Comparison of ENCODE assay signal across 1 cellular context in the genomic region with DNA sequence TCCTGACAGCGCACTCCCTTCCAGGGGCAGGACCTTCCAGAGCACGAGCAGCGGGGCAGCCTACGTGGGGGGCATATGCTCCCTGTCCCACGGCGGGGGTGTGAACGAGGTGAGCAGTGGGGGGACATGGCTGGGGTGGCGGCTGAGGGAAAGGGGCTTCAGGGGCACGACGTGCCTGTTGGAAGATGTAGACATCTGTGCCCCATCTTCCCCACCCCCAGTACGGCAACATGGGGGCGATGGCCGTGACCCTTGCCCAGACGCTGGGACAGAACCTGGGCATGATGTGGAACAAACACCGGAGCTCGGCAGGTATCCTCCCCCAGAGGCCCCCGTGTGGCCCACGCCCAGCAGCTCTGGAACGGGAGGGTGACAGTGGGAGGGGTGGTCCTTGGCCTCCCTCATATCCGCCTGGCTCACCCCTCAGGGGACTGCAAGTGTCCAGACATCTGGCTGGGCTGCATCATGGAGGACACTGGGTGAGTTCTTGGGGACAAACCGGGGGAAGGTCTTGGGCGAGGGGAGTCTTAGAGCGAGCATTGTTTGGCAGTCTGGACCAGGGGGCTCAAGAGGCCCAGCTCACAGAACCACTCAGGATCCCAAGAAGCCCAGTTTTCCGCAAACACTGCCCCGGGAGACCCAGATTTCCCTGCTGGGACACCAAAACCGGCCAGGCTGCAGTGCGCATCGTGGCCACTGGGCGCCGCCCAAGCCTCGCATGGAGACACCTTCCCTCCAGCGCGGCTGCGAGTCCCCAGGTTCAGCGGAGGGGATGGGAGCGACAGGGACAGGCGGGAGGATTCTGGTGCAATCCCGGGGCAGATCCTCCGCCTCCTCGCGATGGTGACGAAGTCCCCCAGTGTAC.
A peak's percentile ranks its signal among the peaks of the same experiment; 100 is the strongest.
TF ChIP-seq lines count a peak whose summit lies in the region.

No MANE protein-coding gene starts in this region.

TF ChIP-seq in HepG2, 621 proteins besides CTCF, POLR2A, EP300 and RAD21 (continued from another document and continues in another):
- TF ChIP-seq ZSCAN5A (CRISPR knock-in tag; IDR thresholded peaks at IDR 0.05; ENCODE audit: borderline replicate concordance) (no peak), NFYB (CRISPR knock-in tag; IDR thresholded peaks at IDR 0.05) (no peak), PHF8 (CRISPR knock-in tag; IDR thresholded peaks at IDR 0.05) (no peak; the same call in 1 of the 2 replicates), RBM39 (IDR thresholded peaks at IDR 0.05; ENCODE audit: low read depth, low read length, poor library complexity, severe bottlenecking) (peak; percentile 93), HNF4A (CRISPR knock-in tag; IDR thresholded peaks at IDR 0.05) (peak; percentile 14; the same call in 1 of the 2 replicates), PHF5A (CRISPR knock-in tag; IDR thresholded peaks at IDR 0.05; ENCODE audit: low read depth, unreplicated experiment) (peak; percentile 47), SP5 (CRISPR knock-in tag; IDR thresholded peaks at IDR 0.05; ENCODE audit: borderline replicate concordance, low read depth) (no peak), ZNF329 (CRISPR knock-in tag; IDR thresholded peaks at IDR 0.05; ENCODE audit: low read depth) (no peak), KDM4B (CRISPR knock-in tag; IDR thresholded peaks at IDR 0.05) (no peak), MED8 (CRISPR knock-in tag; IDR thresholded peaks at IDR 0.05; ENCODE audit: insufficient replicate concordance) (no peak), REST (IDR thresholded peaks at IDR 0.05; ENCODE audit: borderline replicate concordance in 1 of 2, low read depth in 1 of 2, low read length in 2 of 2) (no peak), FOSL2 (CRISPR knock-in tag; IDR thresholded peaks at IDR 0.05) (no peak), TP53 (CRISPR knock-in tag; conservative IDR thresholded peaks at IDR 0.05) (no peak), ZNF207 (IDR thresholded peaks at IDR 0.05; ENCODE audit: borderline replicate concordance) (no peak), KLF11 (CRISPR knock-in tag; IDR thresholded peaks at IDR 0.05) (no peak), ETV6 (CRISPR knock-in tag; conservative IDR thresholded peaks at IDR 0.05) (no peak), CBX1 (IDR thresholded peaks at IDR 0.05; ENCODE audit: low read depth) (no peak), ZNF30 (CRISPR knock-in tag; IDR thresholded peaks at IDR 0.05) (no peak), IRF2 (CRISPR knock-in tag; IDR thresholded peaks at IDR 0.05) (0 out of 2 replicates have a peak, but pooled peaks have one; percentile 13), SAP130 (CRISPR knock-in tag; IDR thresholded peaks at IDR 0.05; ENCODE audit: low read depth) (peak; percentile 48; the same call in 1 of the 2 replicates), SNAPC2 (CRISPR knock-in tag; IDR thresholded peaks at IDR 0.05) (no peak), TEAD3 (CRISPR knock-in tag; optimal IDR thresholded peaks at IDR 0.05; ENCODE audit: borderline replicate concordance) (peak; percentile 74), ZNF703 (CRISPR knock-in tag; IDR thresholded peaks at IDR 0.05; ENCODE audit: borderline replicate concordance) (no peak), GMEB2 (CRISPR knock-in tag; IDR thresholded peaks at IDR 0.05; ENCODE audit: low read depth) (no peak), RFXANK (CRISPR knock-in tag; IDR thresholded peaks at IDR 0.05) (no peak), FOXC1 (CRISPR knock-in tag; IDR thresholded peaks at IDR 0.05; ENCODE audit: borderline replicate concordance) (no peak), KLF9 (CRISPR knock-in tag; IDR thresholded peaks at IDR 0.05; ENCODE audit: low read depth) (0 out of 2 replicates have a peak, but pooled peaks have one; percentile 15), ZNF83 (CRISPR knock-in tag; IDR thresholded peaks at IDR 0.05; ENCODE audit: borderline replicate concordance) (no peak; the same call in 1 of the 2 replicates), MIER3 (CRISPR knock-in tag; IDR thresholded peaks at IDR 0.05; ENCODE audit: borderline replicate concordance) (peak; percentile 65; the same call in 1 of the 2 replicates), ZSCAN22 (CRISPR knock-in tag; IDR thresholded peaks at IDR 0.05) (no peak), YY1 (IDR thresholded peaks at IDR 0.05; ENCODE audit: insufficient read depth, insufficient replicate concordance, low read depth, low read length) (peak; percentile 45), ZBTB21 (CRISPR knock-in tag; IDR thresholded peaks at IDR 0.05) (0 out of 2 replicates have a peak, but pooled peaks have one; percentile 22), ZNF629 (CRISPR knock-in tag; conservative IDR thresholded peaks at IDR 0.05) (no peak), SALL1 (CRISPR knock-in tag; IDR thresholded peaks at IDR 0.05) (peak; percentile 62; the same call in 1 of the 2 replicates)
- TF ChIP-seq, protein P1, sequence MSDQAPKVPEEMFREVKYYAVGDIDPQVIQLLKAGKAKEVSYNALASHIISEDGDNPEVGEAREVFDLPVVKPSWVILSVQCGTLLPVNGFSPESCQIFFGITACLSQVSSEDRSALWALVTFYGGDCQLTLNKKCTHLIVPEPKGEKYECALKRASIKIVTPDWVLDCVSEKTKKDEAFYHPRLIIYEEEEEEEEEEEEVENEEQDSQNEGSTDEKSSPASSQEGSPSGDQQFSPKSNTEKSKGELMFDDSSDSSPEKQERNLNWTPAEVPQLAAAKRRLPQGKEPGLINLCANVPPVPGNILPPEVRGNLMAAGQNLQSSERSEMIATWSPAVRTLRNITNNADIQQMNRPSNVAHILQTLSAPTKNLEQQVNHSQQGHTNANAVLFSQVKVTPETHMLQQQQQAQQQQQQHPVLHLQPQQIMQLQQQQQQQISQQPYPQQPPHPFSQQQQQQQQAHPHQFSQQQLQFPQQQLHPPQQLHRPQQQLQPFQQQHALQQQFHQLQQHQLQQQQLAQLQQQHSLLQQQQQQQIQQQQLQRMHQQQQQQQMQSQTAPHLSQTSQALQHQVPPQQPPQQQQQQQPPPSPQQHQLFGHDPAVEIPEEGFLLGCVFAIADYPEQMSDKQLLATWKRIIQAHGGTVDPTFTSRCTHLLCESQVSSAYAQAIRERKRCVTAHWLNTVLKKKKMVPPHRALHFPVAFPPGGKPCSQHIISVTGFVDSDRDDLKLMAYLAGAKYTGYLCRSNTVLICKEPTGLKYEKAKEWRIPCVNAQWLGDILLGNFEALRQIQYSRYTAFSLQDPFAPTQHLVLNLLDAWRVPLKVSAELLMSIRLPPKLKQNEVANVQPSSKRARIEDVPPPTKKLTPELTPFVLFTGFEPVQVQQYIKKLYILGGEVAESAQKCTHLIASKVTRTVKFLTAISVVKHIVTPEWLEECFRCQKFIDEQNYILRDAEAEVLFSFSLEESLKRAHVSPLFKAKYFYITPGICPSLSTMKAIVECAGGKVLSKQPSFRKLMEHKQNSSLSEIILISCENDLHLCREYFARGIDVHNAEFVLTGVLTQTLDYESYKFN (CRISPR knock-in tag; conservative IDR thresholded peaks at IDR 0.05), result no peak
- TF ChIP-seq, protein P2, sequence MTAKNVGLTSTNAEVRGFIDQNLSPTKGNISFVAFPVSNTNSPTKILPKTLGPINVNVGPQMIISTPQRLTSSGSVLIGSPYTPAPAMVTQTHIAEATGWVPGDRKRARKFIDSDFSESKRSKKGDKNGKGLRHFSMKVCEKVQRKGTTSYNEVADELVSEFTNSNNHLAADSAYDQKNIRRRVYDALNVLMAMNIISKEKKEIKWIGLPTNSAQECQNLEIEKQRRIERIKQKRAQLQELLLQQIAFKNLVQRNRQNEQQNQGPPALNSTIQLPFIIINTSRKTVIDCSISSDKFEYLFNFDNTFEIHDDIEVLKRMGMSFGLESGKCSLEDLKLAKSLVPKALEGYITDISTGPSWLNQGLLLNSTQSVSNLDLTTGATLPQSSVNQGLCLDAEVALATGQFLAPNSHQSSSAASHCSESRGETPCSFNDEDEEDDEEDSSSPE (CRISPR knock-in tag; IDR thresholded peaks at IDR 0.05), result peak; percentile 63; the same call in 1 of the 2 replicates
- TF ChIP-seq, protein P3, sequence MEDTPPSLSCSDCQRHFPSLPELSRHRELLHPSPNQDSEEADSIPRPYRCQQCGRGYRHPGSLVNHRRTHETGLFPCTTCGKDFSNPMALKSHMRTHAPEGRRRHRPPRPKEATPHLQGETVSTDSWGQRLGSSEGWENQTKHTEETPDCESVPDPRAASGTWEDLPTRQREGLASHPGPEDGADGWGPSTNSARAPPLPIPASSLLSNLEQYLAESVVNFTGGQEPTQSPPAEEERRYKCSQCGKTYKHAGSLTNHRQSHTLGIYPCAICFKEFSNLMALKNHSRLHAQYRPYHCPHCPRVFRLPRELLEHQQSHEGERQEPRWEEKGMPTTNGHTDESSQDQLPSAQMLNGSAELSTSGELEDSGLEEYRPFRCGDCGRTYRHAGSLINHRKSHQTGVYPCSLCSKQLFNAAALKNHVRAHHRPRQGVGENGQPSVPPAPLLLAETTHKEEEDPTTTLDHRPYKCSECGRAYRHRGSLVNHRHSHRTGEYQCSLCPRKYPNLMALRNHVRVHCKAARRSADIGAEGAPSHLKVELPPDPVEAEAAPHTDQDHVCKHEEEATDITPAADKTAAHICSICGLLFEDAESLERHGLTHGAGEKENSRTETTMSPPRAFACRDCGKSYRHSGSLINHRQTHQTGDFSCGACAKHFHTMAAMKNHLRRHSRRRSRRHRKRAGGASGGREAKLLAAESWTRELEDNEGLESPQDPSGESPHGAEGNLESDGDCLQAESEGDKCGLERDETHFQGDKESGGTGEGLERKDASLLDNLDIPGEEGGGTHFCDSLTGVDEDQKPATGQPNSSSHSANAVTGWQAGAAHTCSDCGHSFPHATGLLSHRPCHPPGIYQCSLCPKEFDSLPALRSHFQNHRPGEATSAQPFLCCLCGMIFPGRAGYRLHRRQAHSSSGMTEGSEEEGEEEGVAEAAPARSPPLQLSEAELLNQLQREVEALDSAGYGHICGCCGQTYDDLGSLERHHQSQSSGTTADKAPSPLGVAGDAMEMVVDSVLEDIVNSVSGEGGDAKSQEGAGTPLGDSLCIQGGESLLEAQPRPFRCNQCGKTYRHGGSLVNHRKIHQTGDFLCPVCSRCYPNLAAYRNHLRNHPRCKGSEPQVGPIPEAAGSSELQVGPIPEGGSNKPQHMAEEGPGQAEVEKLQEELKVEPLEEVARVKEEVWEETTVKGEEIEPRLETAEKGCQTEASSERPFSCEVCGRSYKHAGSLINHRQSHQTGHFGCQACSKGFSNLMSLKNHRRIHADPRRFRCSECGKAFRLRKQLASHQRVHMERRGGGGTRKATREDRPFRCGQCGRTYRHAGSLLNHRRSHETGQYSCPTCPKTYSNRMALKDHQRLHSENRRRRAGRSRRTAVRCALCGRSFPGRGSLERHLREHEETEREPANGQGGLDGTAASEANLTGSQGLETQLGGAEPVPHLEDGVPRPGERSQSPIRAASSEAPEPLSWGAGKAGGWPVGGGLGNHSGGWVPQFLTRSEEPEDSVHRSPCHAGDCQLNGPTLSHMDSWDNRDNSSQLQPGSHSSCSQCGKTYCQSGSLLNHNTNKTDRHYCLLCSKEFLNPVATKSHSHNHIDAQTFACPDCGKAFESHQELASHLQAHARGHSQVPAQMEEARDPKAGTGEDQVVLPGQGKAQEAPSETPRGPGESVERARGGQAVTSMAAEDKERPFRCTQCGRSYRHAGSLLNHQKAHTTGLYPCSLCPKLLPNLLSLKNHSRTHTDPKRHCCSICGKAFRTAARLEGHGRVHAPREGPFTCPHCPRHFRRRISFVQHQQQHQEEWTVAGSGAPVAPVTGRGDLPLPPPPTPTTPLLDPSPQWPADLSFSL (CRISPR knock-in tag; IDR thresholded peaks at IDR 0.05), result no peak
